12 cellular contexts compared by ENCODE assay signal in the genomic region with DNA sequence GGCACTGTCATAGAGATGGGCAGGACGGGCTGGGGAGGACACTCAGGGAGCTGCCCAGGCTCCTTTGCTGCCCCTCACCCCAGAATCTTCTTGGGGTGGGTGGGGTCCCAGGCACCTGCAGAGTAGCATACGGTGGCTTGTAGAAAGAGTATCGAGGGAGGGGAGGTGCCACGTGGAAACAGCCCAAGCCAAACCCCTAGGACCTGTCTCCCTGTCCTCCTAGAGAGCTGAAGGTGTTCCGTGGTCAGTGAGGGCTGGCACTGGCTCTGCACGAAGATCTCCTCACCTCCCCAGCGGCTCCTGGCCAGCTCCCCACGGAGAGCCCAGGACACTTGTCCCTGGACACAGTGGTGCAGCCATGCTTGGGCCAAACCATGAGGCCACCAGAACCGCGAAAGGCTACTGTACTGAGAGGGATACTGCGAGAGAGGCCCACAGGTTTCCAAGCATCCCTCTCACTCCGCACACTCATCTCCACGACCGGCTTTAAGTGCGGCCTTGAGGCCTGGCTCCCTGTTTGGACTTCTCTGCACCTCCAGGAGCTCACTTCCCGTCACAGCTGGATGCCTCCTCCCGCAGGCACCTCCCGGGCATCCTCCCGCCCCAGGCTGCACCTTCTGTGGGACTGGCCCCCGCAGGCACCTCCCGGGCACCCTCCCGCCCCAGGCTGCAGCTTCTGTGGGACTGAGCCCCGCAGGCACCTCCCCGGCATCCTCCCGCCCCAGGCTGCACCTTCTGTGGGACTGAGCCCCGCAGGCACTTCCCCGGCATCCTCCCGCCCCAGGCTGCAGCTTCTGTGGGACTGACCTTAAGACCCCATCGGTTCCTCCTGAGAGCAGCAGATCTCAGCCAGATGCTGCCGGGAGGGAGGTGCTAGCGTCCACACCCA. TPM values are rescaled to one million over a fixed set of nuclear protein-coding genes. Genes with fewer than 3 reads are reported as not detected.
A peak's percentile ranks its signal among the peaks of the same experiment; 100 is the strongest.
DNase-seq lines count a peak whose midpoint lies in the region; ATAC-seq, FAIRE-seq and TF ChIP-seq lines count a peak whose summit lies in the region.
"Had no signal": no experiment of that assay in that cellular context is flagged by ENCODE, and none has a peak within 500 bp of the region (broad histone marks: within the 10 kb centered on the region; RNA-seq: fewer than 3 reads in every experiment).

No MANE protein-coding gene starts in this region.

- peak overlapping the region; percentile 29 for H3K4me3 Mint-ChIP-seq in T-helper 2 cell treated with Interferon-gamma antibody and Interleukin-4, amounts not matched to agents 5 μg/mL and 100 μg/mL, for 36 hours
- H3K4me3 Mint-ChIP-seq in IgD-negative memory B cell = peak overlapping the region in 3 of 4 donors; percentile 43 to 49 (median 44)

- POLR2A ChIA-PET in K562 (lab: Yijun Ruan, JAX) = interaction anchor here (0.6 to 2.3 kb wide), 9 partner anchors 10 to 718 kb away, joined by 3 to 7 read pairs (median 3); no protein-coding TSS in a partner anchor

- no peaks in the 10 kb centered on the region for H3K9me3 Mint-ChIP-seq in T-helper 2 cell treated with Interferon-gamma antibody and Interleukin-4, amounts not matched to agents 5 μg/mL and 100 μg/mL, for 36 hours
- no peaks in the 10 kb centered on the region for H3K9me3 Mint-ChIP-seq in IgD-negative memory B cell

- H3K4me2 ChIP-seq in K562 (ENCODE audit: insufficient read depth, low read length) (0 out of 2 replicates have a peak overlapping the region, but pooled peaks have one; percentile 89), osteoblast (ENCODE audit: insufficient read depth, low read length) (peak overlapping the region; percentile 88)

- H4K20me1 ChIP-seq in K562 (replicated peaks; ENCODE audit: control insufficient read depth, insufficient read depth, low read length) = peaks cover 14% of the 10 kb centered on the region
- peaks cover 16% of the 10 kb centered on the region for H4K20me1 ChIP-seq in osteoblast (ENCODE audit: insufficient read depth, low read length)

- DNase-seq in T-helper 2 cell treated with Interferon-gamma antibody and Interleukin-4, amounts not matched to agents 5 μg/mL and 100 μg/mL, for 36 hours (ENCODE audit: low spot score) = no peak
- DNase-seq in T-helper 2 cell = no peak
- no peak for DNase-seq in K562 (ENCODE audit: extremely low read depth in 1 of 4, low spot score in 3 of 4)
- DNase-seq in osteoblast (ENCODE audit: insufficient read length, low spot score, missing footprints) = no peak
- no peak for DNase-seq in glomerular visceral epithelial cell (ENCODE audit: extremely low spot score)
- no peak for DNase-seq in KBM-7
- no peak for DNase-seq in NCI-H146 (lab: John Stamatoyannopoulos, UW)
- DNase-seq: activated CD4-positive, alpha-beta T cell treated with anti-CD3 and anti-CD28 coated beads for 48 hours; NCI-H187 treated with DMSO at 0.1 percent for 48 hours had no signal

- H3K4me1 ChIP-seq in K562 (replicated peaks in 1 of 2; ENCODE audit: control insufficient read depth in 2 of 2, insufficient read depth in 2 of 2, low read length in 2 of 2) (peaks cover 40 to 96% of the 10 kb centered on the region in 2 experiments), osteoblast (ENCODE audit: insufficient read depth, low read length) (peaks cover 14% of the 10 kb centered on the region)

- no peak overlapping the region for H3K27ac ChIP-seq in K562 (ENCODE audit: extremely low read depth, low read depth, low read length)
- no peak overlapping the region for H3K27ac ChIP-seq in osteoblast (ENCODE audit: low read depth, low read length)
- H3K27ac ChIP-seq: ascending aorta had no signal

- no peaks in the 10 kb centered on the region for H3K27me3 ChIP-seq in K562 (ENCODE audit: control insufficient read depth in 2 of 2, insufficient read depth in 2 of 2, low read length in 2 of 2)
- no peaks in the 10 kb centered on the region for H3K27me3 ChIP-seq in osteoblast (ENCODE audit: insufficient read depth, low read length)
- H3K27me3 ChIP-seq: ascending aorta had no signal

- H3K79me2 ChIP-seq in K562 (ENCODE audit: control insufficient read depth, insufficient read depth, low read length) = peaks cover 46% of the 10 kb centered on the region
- H3K79me2 ChIP-seq in osteoblast (ENCODE audit: insufficient read depth, low read length) = peaks cover 26% of the 10 kb centered on the region

- 69% methylated on average over 21 of the region's 31 CpGs for WGBS in K562 (ENCODE audit: insufficient coverage, low coverage, missing lambda C conversion rate)

- FAIRE-seq in K562 (lab: Jason Lieb, UNC) = no peak
- FAIRE-seq: A204.1 had no signal

- peaks cover 11% of the 10 kb centered on the region for H3K4me1 Mint-ChIP-seq in T-helper 2 cell treated with Interferon-gamma antibody and Interleukin-4, amounts not matched to agents 5 μg/mL and 100 μg/mL, for 36 hours (ENCODE audit: low read depth)
- peaks cover 6 to 9% (median 6%) of the 10 kb centered on the region in 3 donors for H3K4me1 Mint-ChIP-seq in IgD-negative memory B cell

- TF ChIP-seq EP300 in K562 (IDR thresholded peaks at IDR 0.05; ENCODE audit: low read length) = no peak

- in situ Hi-C loops in K562 (cut with MboI) = no loop called here
- in situ Hi-C loops in KBM-7 (cut with MboI; ENCODE audit: low pct_unique_long_range_greater_than_20kb, low sequenced_read_pairs) = no loop called here

- no peaks in the 10 kb centered on the region for H3K36me3 Mint-ChIP-seq in T-helper 2 cell treated with Interferon-gamma antibody and Interleukin-4, amounts not matched to agents 5 μg/mL and 100 μg/mL, for 36 hours (ENCODE audit: low read depth)
- no peaks in the 10 kb centered on the region for H3K36me3 Mint-ChIP-seq in IgD-negative memory B cell

- CTCF ChIA-PET in K562 (lab: Yijun Ruan, JAX; ENCODE audit: low intra/inter-chr PET ratio) = no interaction called here

- peaks cover 3% of the 10 kb centered on the region for H3K27me3 Mint-ChIP-seq in T-helper 2 cell treated with Interferon-gamma antibody and Interleukin-4, amounts not matched to agents 5 μg/mL and 100 μg/mL, for 36 hours (ENCODE audit: low read depth)
- H3K27me3 Mint-ChIP-seq in IgD-negative memory B cell = peaks cover 8% of the 10 kb centered on the region

- TF ChIP-seq POLR2A in K562 (conservative IDR thresholded peaks at IDR 0.05) = no peak

- BruUV-seq in K562 (replicated peaks; lab: Mats Ljungman, UMichigan) = no TSS peak

- peak overlapping the region; percentile 81 for H3K4me3 ChIP-seq in K562
- H3K4me3 ChIP-seq in osteoblast (ENCODE audit: insufficient read depth, low read length) = peak overlapping the region; percentile 89

- peak overlapping the region in 1 of 2 experiments; percentile 82; a peak in 3 of 4 replicates for H3K9ac ChIP-seq in K562 (ENCODE audit: insufficient read depth in 1 of 2, low read depth in 2 of 2, low read length in 2 of 2)

- peaks cover 9% of the 10 kb centered on the region for H3K9me1 ChIP-seq in K562 (ENCODE audit: control insufficient read depth, insufficient read depth, low read length)

- H3K9me3 ChIP-seq in K562 (replicated peaks; ENCODE audit: control insufficient read depth, insufficient read depth, low read depth, low read length) = no peaks in the 10 kb centered on the region
- no peaks in the 10 kb centered on the region for H3K9me3 ChIP-seq in osteoblast (ENCODE audit: low read depth, low read length)
- H3K9me3 ChIP-seq: ascending aorta had no signal

- H3K36me3 ChIP-seq in K562 (ENCODE audit: control insufficient read depth, insufficient read depth, low read length) (peaks cover 21% of the 10 kb centered on the region; the same call in 2 of the 3 replicates), osteoblast (ENCODE audit: insufficient read depth, low read length) (peaks cover 8% of the 10 kb centered on the region)
- H3K36me3 ChIP-seq: ascending aorta had no signal

- no peak overlapping the region for H2AFZ ChIP-seq in K562 (ENCODE audit: low read depth, low read length)
- H2AFZ ChIP-seq in osteoblast (ENCODE audit: low read length) = no peak overlapping the region

- H3K27ac Mint-ChIP-seq in T-helper 2 cell treated with Interferon-gamma antibody and Interleukin-4, amounts not matched to agents 5 μg/mL and 100 μg/mL, for 36 hours = no peak overlapping the region
- H3K27ac Mint-ChIP-seq in IgD-negative memory B cell = peak overlapping the region in 1 of 3 donors; percentile 86

- no peak for ATAC-seq in K562

- TF ChIP-seq RAD21 in K562 (CRISPR knock-in tag; conservative IDR thresholded peaks at IDR 0.05 in 1 of 2, IDR thresholded peaks at IDR 0.05 in 1 of 2) = no peak

- TF ChIP-seq CTCF in K562 (IDR thresholded peaks at IDR 0.05 in 2 of 3, conservative IDR thresholded peaks at IDR 0.05 in 1 of 3; ENCODE audit: insufficient read depth in 2 of 3, low read depth in 1 of 3, low read length in 3 of 3) (no peak), osteoblast (IDR thresholded peaks at IDR 0.05; ENCODE audit: extremely low read depth, low read depth, low read length) (no peak)

- intact Hi-C loops in K562 (cut with micrococcal nuclease) = no loop called here

RNA-seq across cellular contexts. Expression of a gene that starts 2.0 kb away (rescaled TPM):
- polyA plus RNA-seq in IgD-negative memory B cell = 1.6 TPM
- total RNA-seq in K562 (2011; cell fraction: chromatin; rRNA removed; ENCODE audit: low replicate concordance) = 86.9 and 142 TPM in 2 replicates
- 78.0 and 85.0 TPM in 2 replicates for total RNA-seq in K562 (2011; cell fraction: nucleolus; rRNA removed)
- total RNA-seq in K562 (2011; cell fraction: nucleoplasm; rRNA removed) = 64.7 and 70.4 TPM in 2 replicates
- total RNA-seq in K562 (2014; rRNA removed) = 27.3 and 30.1 TPM in 2 replicates
- total RNA-seq in K562 (2014; rRNA removed; fragmentation: Illumina TruSeq; extraction: Trizol) = 16.3 and 16.9 TPM in 2 replicates
- 23.6 and 24.9 TPM in 2 replicates for total RNA-seq in K562 (2015; rRNA removed; fragmentation: Illumina TruSeq; extraction: Trizol)
- 46.7 and 58.1 TPM in 2 replicates for total RNA-seq in K562 (2021)
- 22.4 and 31.8 TPM in 2 replicates for polyA plus RNA-seq in K562 (2011; rRNA removed)
- 35.6 and 35.9 TPM in 2 replicates for polyA plus RNA-seq in K562 (2011; cell fraction: cytosol; rRNA removed)
- polyA plus RNA-seq in K562 (2011; cell fraction: nucleus; rRNA removed) = 200 and 206 TPM in 2 replicates
- 32.4 and 47.9 TPM in 2 replicates for polyA plus RNA-seq in K562 (2012)
- 31.2 and 36.3 TPM in 2 replicates for polyA plus RNA-seq in K562 (2014; fragmentation: Illumina TruSeq; extraction: Trizol)
- polyA plus RNA-seq in K562 (2014; fragmentation: Nextera tagmentation; extraction: Ambion mirVana) = 1 to 10 TPM; 1.1 to 2.8 TPM
- 44.8 and 46.7 TPM in 2 replicates for polyA plus RNA-seq in K562 (2014; rRNA removed)
- polyA minus RNA-seq in K562 (2011; rRNA and poly(A)+ RNA removed) = 10.6 and 14.3 TPM in 2 replicates
- polyA minus RNA-seq in K562 (2011; cell fraction: cytosol; rRNA and poly(A)+ RNA removed) = 12.7 and 17.1 TPM in 2 replicates
- polyA minus RNA-seq in K562 (2011; cell fraction: nucleus; rRNA and poly(A)+ RNA removed) = 15.9 and 20.3 TPM in 2 replicates
- 27.1 and 32.6 TPM in 2 replicates for total RNA-seq in osteoblast

RNA-seq across cellular contexts. Expression of a gene that starts 7.6 kb away (rescaled TPM):
- 3.6 TPM for polyA plus RNA-seq in IgD-negative memory B cell
- total RNA-seq in K562 (2011; cell fraction: chromatin; rRNA removed; ENCODE audit: low replicate concordance) = 35.2 and 129 TPM in 2 replicates
- total RNA-seq in K562 (2011; cell fraction: nucleolus; rRNA removed) = 138 and 157 TPM in 2 replicates
- total RNA-seq in K562 (2011; cell fraction: nucleoplasm; rRNA removed) = 86.4 and 88.3 TPM in 2 replicates
- total RNA-seq in K562 (2014; rRNA removed) = 215 and 290 TPM in 2 replicates
- 72.4 and 95.4 TPM in 2 replicates for total RNA-seq in K562 (2014; rRNA removed; fragmentation: Illumina TruSeq; extraction: Trizol)
- total RNA-seq in K562 (2015; rRNA removed; fragmentation: Illumina TruSeq; extraction: Trizol) = 120 and 126 TPM in 2 replicates
- 302 and 328 TPM in 2 replicates for total RNA-seq in K562 (2021)
- 188 and 273 TPM in 2 replicates for polyA plus RNA-seq in K562 (2011; rRNA removed)
- polyA plus RNA-seq in K562 (2011; cell fraction: cytosol; rRNA removed) = 301 and 524 TPM in 2 replicates
- 256 and 278 TPM in 2 replicates for polyA plus RNA-seq in K562 (2011; cell fraction: nucleus; rRNA removed)
- polyA plus RNA-seq in K562 (2012) = 283 and 370 TPM in 2 replicates
- 183 and 278 TPM in 2 replicates for polyA plus RNA-seq in K562 (2014; fragmentation: Illumina TruSeq; extraction: Trizol)
- 10 to 100 TPM; 11.7 to 18.6 TPM for polyA plus RNA-seq in K562 (2014; fragmentation: Nextera tagmentation; extraction: Ambion mirVana)
- polyA plus RNA-seq in K562 (2014; rRNA removed) = 270 and 349 TPM in 2 replicates
- polyA minus RNA-seq in K562 (2011; rRNA and poly(A)+ RNA removed) = 107 and 155 TPM in 2 replicates
- 127 and 130 TPM in 2 replicates for polyA minus RNA-seq in K562 (2011; cell fraction: cytosol; rRNA and poly(A)+ RNA removed)
- polyA minus RNA-seq in K562 (2011; cell fraction: nucleus; rRNA and poly(A)+ RNA removed) = 35.5 and 52.4 TPM in 2 replicates
- total RNA-seq in osteoblast = 121 and 141 TPM in 2 replicates

RNA-seq across cellular contexts. Expression of a gene that starts 11.5 kb away (rescaled TPM):
- polyA plus RNA-seq in IgD-negative memory B cell = 31.6 TPM
- 90.9 and 205 TPM in 2 replicates for total RNA-seq in K562 (2011; cell fraction: chromatin; rRNA removed; ENCODE audit: low replicate concordance)
- total RNA-seq in K562 (2011; cell fraction: nucleolus; rRNA removed) = 97.4 and 110 TPM in 2 replicates
- total RNA-seq in K562 (2011; cell fraction: nucleoplasm; rRNA removed) = 93.3 and 125 TPM in 2 replicates
- 42.2 and 49.3 TPM in 2 replicates for total RNA-seq in K562 (2014; rRNA removed)
- 9.0 and 9.8 TPM in 2 replicates for total RNA-seq in K562 (2014; rRNA removed; fragmentation: Illumina TruSeq; extraction: Trizol)
- total RNA-seq in K562 (2015; rRNA removed; fragmentation: Illumina TruSeq; extraction: Trizol) = 23.6 and 24.6 TPM in 2 replicates
- 35.7 and 44.1 TPM in 2 replicates for total RNA-seq in K562 (2021)
- 9.3 and 11.7 TPM in 2 replicates for polyA plus RNA-seq in K562 (2011; rRNA removed)
- 11.2 and 16.2 TPM in 2 replicates for polyA plus RNA-seq in K562 (2011; cell fraction: cytosol; rRNA removed)
- polyA plus RNA-seq in K562 (2011; cell fraction: nucleus; rRNA removed) = 56.9 and 86.9 TPM in 2 replicates
- polyA plus RNA-seq in K562 (2012) = 36.1 and 36.9 TPM in 2 replicates
- polyA plus RNA-seq in K562 (2014; fragmentation: Illumina TruSeq; extraction: Trizol) = 20.3 and 25.7 TPM in 2 replicates
- polyA plus RNA-seq in K562 (2014; fragmentation: Nextera tagmentation; extraction: Ambion mirVana) = 1 to 10 TPM; 1.6 to 2.0 TPM
- 43.9 and 54.8 TPM in 2 replicates for polyA plus RNA-seq in K562 (2014; rRNA removed)
- polyA minus RNA-seq in K562 (2011; rRNA and poly(A)+ RNA removed) = 18.7 and 21.5 TPM in 2 replicates
- 22.3 and 25.1 TPM in 2 replicates for polyA minus RNA-seq in K562 (2011; cell fraction: cytosol; rRNA and poly(A)+ RNA removed)
- 27.7 and 31.4 TPM in 2 replicates for polyA minus RNA-seq in K562 (2011; cell fraction: nucleus; rRNA and poly(A)+ RNA removed)
- total RNA-seq in osteoblast = 15.0 and 22.1 TPM in 2 replicates

RNA-seq across cellular contexts. Expression of a gene that starts 17.5 kb away (rescaled TPM):
- polyA plus RNA-seq in IgD-negative memory B cell = not detected
- total RNA-seq in K562 (2011; cell fraction: chromatin; rRNA removed; ENCODE audit: low replicate concordance) = not detected in 2 replicates
- total RNA-seq in K562 (2011; cell fraction: nucleolus; rRNA removed) = not detected in 2 replicates
- not detected in 2 replicates for total RNA-seq in K562 (2011; cell fraction: nucleoplasm; rRNA removed)
- total RNA-seq in K562 (2014; rRNA removed) = not detected in 2 replicates
- total RNA-seq in K562 (2014; rRNA removed; fragmentation: Illumina TruSeq; extraction: Trizol) = not detected in 2 replicates
- total RNA-seq in K562 (2015; rRNA removed; fragmentation: Illumina TruSeq; extraction: Trizol) = not detected in 2 replicates
- total RNA-seq in K562 (2021) = not detected in 2 replicates
- polyA plus RNA-seq in K562 (2011; rRNA removed) = not detected in 2 replicates
- polyA plus RNA-seq in K562 (2011; cell fraction: cytosol; rRNA removed) = not detected in 2 replicates
- polyA plus RNA-seq in K562 (2011; cell fraction: nucleus; rRNA removed) = not detected in 2 replicates
- 0.05 and 0.26 TPM in 2 replicates for polyA plus RNA-seq in K562 (2012)
- not detected in 2 replicates for polyA plus RNA-seq in K562 (2014; fragmentation: Illumina TruSeq; extraction: Trizol)
- polyA plus RNA-seq in K562 (2014; fragmentation: Nextera tagmentation; extraction: Ambion mirVana) = not detected
- not detected in 2 replicates for polyA plus RNA-seq in K562 (2014; rRNA removed)
- not detected in 2 replicates for polyA minus RNA-seq in K562 (2011; rRNA and poly(A)+ RNA removed)
- not detected in 2 replicates for polyA minus RNA-seq in K562 (2011; cell fraction: cytosol; rRNA and poly(A)+ RNA removed)
- polyA minus RNA-seq in K562 (2011; cell fraction: nucleus; rRNA and poly(A)+ RNA removed) = not detected in 2 replicates
- not detected in 2 replicates for total RNA-seq in osteoblast
- total RNA-seq: ascending aorta had no signal

RNA-seq across cellular contexts. Expression of a gene that starts 18.3 kb away (rescaled TPM):
- polyA plus RNA-seq in IgD-negative memory B cell (20.0 TPM), K562 (2011; rRNA removed) (71.5 and 97.8 TPM in 2 replicates), K562 (2014; fragmentation: Illumina TruSeq; extraction: Trizol) (83.7 and 95.3 TPM in 2 replicates), K562 (2014; fragmentation: Nextera tagmentation; extraction: Ambion mirVana) (1 to 10 TPM in 1 of 2 experiments, under 1 TPM in 1; 0.92 to 1.6 TPM), K562 (2014; rRNA removed) (131 and 133 TPM in 2 replicates)
- 142 and 422 TPM in 2 replicates for total RNA-seq in K562 (2011; cell fraction: chromatin; rRNA removed; ENCODE audit: low replicate concordance)
- total RNA-seq in K562 (2011; cell fraction: nucleolus; rRNA removed) = 366 and 427 TPM in 2 replicates
- total RNA-seq in K562 (2011; cell fraction: nucleoplasm; rRNA removed) = 182 and 225 TPM in 2 replicates
- total RNA-seq in K562 (2014; rRNA removed) (123 and 139 TPM in 2 replicates), K562 (2014; rRNA removed; fragmentation: Illumina TruSeq; extraction: Trizol) (42.7 and 57.5 TPM in 2 replicates), K562 (2015; rRNA removed; fragmentation: Illumina TruSeq; extraction: Trizol) (81.7 and 82.5 TPM in 2 replicates), K562 (2021) (125 and 134 TPM in 2 replicates), osteoblast (61.6 and 67.0 TPM in 2 replicates)
- 77.5 and 97.1 TPM in 2 replicates for polyA plus RNA-seq in K562 (2011; cell fraction: cytosol; rRNA removed)
- polyA plus RNA-seq in K562 (2011; cell fraction: nucleus; rRNA removed) = 473 and 533 TPM in 2 replicates
- polyA plus RNA-seq in K562 (2012) = 94.8 and 147 TPM in 2 replicates
- polyA minus RNA-seq in K562 (2011; rRNA and poly(A)+ RNA removed) = 48.7 and 49.2 TPM in 2 replicates
- 35.6 and 49.0 TPM in 2 replicates for polyA minus RNA-seq in K562 (2011; cell fraction: cytosol; rRNA and poly(A)+ RNA removed)
- polyA minus RNA-seq in K562 (2011; cell fraction: nucleus; rRNA and poly(A)+ RNA removed) = 127 and 186 TPM in 2 replicates
